ENCODE assay signal across 8 cellular contexts in the genomic region with DNA sequence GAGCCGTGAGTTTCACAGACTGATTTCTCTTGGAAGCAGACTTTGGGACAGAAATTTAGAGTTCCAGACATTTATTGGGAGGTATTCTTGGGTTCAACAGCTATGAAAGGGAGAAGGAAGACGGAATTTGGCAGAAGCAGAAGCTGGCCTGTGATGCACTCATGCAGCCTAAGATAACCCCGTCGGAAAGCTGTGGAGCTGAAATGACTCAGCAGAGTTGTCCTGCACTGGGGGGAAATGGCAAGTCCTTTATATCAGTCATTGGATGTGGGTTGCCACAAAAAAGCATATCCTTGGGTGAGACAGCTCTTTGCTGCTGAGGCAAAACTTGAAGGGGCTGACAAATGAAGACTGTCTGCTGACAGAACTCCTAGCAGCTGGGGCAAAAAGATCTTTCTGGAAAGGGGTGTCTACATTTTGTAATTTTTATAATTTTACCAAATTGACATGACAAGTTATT.
DNase-seq lines count a peak whose midpoint lies in the region; ATAC-seq and TF ChIP-seq lines count a peak whose summit lies in the region.

No MANE protein-coding gene starts in this region.

- no peaks in the 10 kb centered on the region for H3K9me3 Mint-ChIP-seq in stimulated activated memory B cell treated with anti-CD40 and anti-IgM and Interleukin-4, amounts not matched to agents 10 μg/mL and 1 μg/mL and 100 μg/mL, for 72 hours

- no peak for TF ChIP-seq CTCF in AG10803 (conservative IDR thresholded peaks at IDR 0.05; ENCODE audit: low read length)

- no peak overlapping the region for H3K4me3 ChIP-seq in AG10803 (ENCODE audit: low read length)

- DNase-seq in AG10803 (ENCODE audit: low read depth): peak; percentile 80
- peak; percentile 64 for DNase-seq in glomerular visceral epithelial cell (ENCODE audit: extremely low spot score)
- DNase-seq in NCI-H82 treated with DMSO at 0.1 percent for 48 hours (lab: John Stamatoyannopoulos, UW; ENCODE audit: unreplicated experiment): no peak
- no peak for DNase-seq in iPS-NIHi11 (ENCODE audit: low spot score)

- no peaks in the 10 kb centered on the region for H3K36me3 Mint-ChIP-seq in stimulated activated memory B cell treated with anti-CD40 and anti-IgM and Interleukin-4, amounts not matched to agents 10 μg/mL and 1 μg/mL and 100 μg/mL, for 72 hours

- H3K4me1 Mint-ChIP-seq in stimulated activated memory B cell treated with anti-CD40 and anti-IgM and Interleukin-4, amounts not matched to agents 10 μg/mL and 1 μg/mL and 100 μg/mL, for 72 hours: peaks cover 7% of the 10 kb centered on the region

- peak; percentile 82 for ATAC-seq in GM19351 (IDR thresholded peaks at IDR 0.05; ENCODE audit: unreplicated experiment)
- peak; percentile 78 for ATAC-seq in SK-N-SH treated with all-trans-retinoic acid at 6 μM for 48 hours
- peak; percentile 81 for ATAC-seq in stimulated activated memory B cell treated with anti-CD40 and anti-IgM and Interleukin-4, amounts not matched to agents 10 μg/mL and 1 μg/mL and 100 μg/mL, for 72 hours
- ATAC-seq in GM18861 (IDR thresholded peaks at IDR 0.05; ENCODE audit: unreplicated experiment): no peak

- H3K4me3 Mint-ChIP-seq in stimulated activated memory B cell treated with anti-CD40 and anti-IgM and Interleukin-4, amounts not matched to agents 10 μg/mL and 1 μg/mL and 100 μg/mL, for 72 hours: no peak overlapping the region

- peak overlapping the region; percentile 17 for H3K27ac Mint-ChIP-seq in stimulated activated memory B cell treated with anti-CD40 and anti-IgM and Interleukin-4, amounts not matched to agents 10 μg/mL and 1 μg/mL and 100 μg/mL, for 72 hours

- H3K27me3 Mint-ChIP-seq in stimulated activated memory B cell treated with anti-CD40 and anti-IgM and Interleukin-4, amounts not matched to agents 10 μg/mL and 1 μg/mL and 100 μg/mL, for 72 hours: no peaks in the 10 kb centered on the region

TF ChIP-seq in SK-N-SH treated with all-trans-retinoic acid at 6 μM for 48 hours, 23 proteins besides CTCF, POLR2A, EP300 and RAD21:
- TF ChIP-seq ESRRG (CRISPR knock-in tag; IDR thresholded peaks at IDR 0.05) (no peak), OSR1 (CRISPR knock-in tag; IDR thresholded peaks at IDR 0.05) (no peak), ZNF70 (CRISPR knock-in tag; IDR thresholded peaks at IDR 0.05) (no peak), CSDC2 (CRISPR knock-in tag; IDR thresholded peaks at IDR 0.05) (no peak), ZC3H10 (CRISPR knock-in tag; IDR thresholded peaks at IDR 0.05) (no peak), BACH2 (CRISPR knock-in tag; IDR thresholded peaks at IDR 0.05; ENCODE audit: borderline replicate concordance) (no peak)
- TF ChIP-seq, protein P1, sequence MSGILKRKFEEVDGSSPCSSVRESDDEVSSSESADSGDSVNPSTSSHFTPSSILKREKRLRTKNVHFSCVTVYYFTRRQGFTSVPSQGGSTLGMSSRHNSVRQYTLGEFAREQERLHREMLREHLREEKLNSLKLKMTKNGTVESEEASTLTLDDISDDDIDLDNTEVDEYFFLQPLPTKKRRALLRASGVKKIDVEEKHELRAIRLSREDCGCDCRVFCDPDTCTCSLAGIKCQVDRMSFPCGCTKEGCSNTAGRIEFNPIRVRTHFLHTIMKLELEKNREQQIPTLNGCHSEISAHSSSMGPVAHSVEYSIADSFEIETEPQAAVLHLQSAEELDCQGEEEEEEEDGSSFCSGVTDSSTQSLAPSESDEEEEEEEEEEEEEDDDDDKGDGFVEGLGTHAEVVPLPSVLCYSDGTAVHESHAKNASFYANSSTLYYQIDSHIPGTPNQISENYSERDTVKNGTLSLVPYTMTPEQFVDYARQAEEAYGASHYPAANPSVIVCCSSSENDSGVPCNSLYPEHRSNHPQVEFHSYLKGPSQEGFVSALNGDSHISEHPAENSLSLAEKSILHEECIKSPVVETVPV (CRISPR knock-in tag; IDR thresholded peaks at IDR 0.05): no peak
- TF ChIP-seq, protein P2, sequence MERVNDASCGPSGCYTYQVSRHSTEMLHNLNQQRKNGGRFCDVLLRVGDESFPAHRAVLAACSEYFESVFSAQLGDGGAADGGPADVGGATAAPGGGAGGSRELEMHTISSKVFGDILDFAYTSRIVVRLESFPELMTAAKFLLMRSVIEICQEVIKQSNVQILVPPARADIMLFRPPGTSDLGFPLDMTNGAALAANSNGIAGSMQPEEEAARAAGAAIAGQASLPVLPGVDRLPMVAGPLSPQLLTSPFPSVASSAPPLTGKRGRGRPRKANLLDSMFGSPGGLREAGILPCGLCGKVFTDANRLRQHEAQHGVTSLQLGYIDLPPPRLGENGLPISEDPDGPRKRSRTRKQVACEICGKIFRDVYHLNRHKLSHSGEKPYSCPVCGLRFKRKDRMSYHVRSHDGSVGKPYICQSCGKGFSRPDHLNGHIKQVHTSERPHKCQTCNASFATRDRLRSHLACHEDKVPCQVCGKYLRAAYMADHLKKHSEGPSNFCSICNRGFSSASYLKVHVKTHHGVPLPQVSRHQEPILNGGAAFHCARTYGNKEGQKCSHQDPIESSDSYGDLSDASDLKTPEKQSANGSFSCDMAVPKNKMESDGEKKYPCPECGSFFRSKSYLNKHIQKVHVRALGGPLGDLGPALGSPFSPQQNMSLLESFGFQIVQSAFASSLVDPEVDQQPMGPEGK (CRISPR knock-in tag; IDR thresholded peaks at IDR 0.05; ENCODE audit: borderline replicate concordance): no peak

Comparison
In these comparisons a context has a peak if more than half of its experiments do, and no peak if none do; other contexts are left out.
1. DNase-seq: peak in AG10803 (single experiment) and glomerular visceral epithelial cell (single experiment); none in NCI-H82 treated with DMSO at 0.1 percent for 48 hours (single experiment) and iPS-NIHi11 (single experiment).